Comparison of ENCODE assay signal across 1 cellular context in the genomic region with DNA sequence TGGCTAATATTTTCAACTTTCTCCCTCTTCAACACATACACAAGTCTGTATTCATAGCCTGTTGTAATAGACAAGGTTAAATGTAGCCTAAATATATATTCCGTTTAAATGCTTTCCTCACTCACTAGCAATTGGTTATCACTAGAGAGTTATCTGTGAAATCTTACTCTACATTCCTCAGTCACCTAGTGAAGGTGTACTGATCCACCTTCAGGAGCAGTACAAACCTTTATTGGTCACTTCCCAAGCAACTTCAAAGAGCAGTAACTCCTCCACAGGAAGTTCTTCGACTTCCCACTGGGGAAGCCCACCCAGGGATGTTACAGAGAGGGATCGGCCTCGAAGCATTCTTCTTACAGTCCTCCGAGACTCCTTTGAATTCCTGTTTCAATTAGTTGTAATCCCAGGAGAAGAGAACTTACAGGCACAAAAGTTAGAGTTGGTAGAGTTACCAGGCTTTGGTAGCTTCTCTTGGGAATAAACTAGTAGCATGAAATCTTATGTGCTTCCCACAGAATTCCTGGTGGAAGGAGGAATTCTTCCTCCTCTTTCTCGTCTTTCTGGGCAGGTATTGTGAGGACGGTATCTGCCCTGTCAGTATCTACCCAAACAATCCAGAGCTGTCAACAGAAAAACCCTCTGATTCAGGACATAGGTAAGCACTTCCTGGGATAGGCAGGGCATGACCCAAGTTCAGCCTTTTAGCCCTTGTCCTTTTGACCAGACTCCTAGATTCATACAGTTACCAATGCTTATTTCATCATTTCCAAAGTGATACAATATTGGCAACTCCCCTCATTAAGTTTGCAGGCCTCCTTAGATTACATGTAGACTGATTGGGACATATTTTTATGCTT.
TF ChIP-seq lines count a peak whose summit lies in the region.

A gene (minus strand): TSS at position 603 of the 857 bp plus-strand sequence. CDS start 255 bp downstream, at position 348.

TF ChIP-seq in H1, 55 proteins besides CTCF, POLR2A, EP300 and RAD21:
- TF ChIP-seq GTF2F1 (IDR thresholded peaks at IDR 0.05; ENCODE audit: borderline replicate concordance, low read depth, low read length) (no peak), SUZ12 (IDR thresholded peaks at IDR 0.05; ENCODE audit: low read length) (no peak), RFX5 (IDR thresholded peaks at IDR 0.05; ENCODE audit: borderline replicate concordance, low read depth, low read length) (no peak), RBBP5 (IDR thresholded peaks at IDR 0.05; ENCODE audit: borderline replicate concordance, low read depth, low read length) (no peak), BACH1 (IDR thresholded peaks at IDR 0.05; ENCODE audit: low read length) (no peak), BRCA1 (IDR thresholded peaks at IDR 0.05; ENCODE audit: low read depth, low read length) (no peak), POLR2AphosphoS5 (IDR thresholded peaks at IDR 0.05; ENCODE audit: low read depth, low read length) (no peak), TAF1 (IDR thresholded peaks at IDR 0.05; ENCODE audit: low read depth, low read length) (no peak), CHD2 (IDR thresholded peaks at IDR 0.05; ENCODE audit: low read length) (no peak), CBX8 (IDR thresholded peaks at IDR 0.05; ENCODE audit: borderline replicate concordance, low read depth, low read length) (no peak), NANOG (IDR thresholded peaks at IDR 0.05; ENCODE audit: insufficient read depth, low read depth, low read length, poor library complexity, severe bottlenecking) (no peak), RNF2 (IDR thresholded peaks at IDR 0.05; ENCODE audit: borderline replicate concordance, low read depth, low read length, missing control alignments, poor library complexity, severe bottlenecking) (no peak)
- TF ChIP-seq, protein P1, sequence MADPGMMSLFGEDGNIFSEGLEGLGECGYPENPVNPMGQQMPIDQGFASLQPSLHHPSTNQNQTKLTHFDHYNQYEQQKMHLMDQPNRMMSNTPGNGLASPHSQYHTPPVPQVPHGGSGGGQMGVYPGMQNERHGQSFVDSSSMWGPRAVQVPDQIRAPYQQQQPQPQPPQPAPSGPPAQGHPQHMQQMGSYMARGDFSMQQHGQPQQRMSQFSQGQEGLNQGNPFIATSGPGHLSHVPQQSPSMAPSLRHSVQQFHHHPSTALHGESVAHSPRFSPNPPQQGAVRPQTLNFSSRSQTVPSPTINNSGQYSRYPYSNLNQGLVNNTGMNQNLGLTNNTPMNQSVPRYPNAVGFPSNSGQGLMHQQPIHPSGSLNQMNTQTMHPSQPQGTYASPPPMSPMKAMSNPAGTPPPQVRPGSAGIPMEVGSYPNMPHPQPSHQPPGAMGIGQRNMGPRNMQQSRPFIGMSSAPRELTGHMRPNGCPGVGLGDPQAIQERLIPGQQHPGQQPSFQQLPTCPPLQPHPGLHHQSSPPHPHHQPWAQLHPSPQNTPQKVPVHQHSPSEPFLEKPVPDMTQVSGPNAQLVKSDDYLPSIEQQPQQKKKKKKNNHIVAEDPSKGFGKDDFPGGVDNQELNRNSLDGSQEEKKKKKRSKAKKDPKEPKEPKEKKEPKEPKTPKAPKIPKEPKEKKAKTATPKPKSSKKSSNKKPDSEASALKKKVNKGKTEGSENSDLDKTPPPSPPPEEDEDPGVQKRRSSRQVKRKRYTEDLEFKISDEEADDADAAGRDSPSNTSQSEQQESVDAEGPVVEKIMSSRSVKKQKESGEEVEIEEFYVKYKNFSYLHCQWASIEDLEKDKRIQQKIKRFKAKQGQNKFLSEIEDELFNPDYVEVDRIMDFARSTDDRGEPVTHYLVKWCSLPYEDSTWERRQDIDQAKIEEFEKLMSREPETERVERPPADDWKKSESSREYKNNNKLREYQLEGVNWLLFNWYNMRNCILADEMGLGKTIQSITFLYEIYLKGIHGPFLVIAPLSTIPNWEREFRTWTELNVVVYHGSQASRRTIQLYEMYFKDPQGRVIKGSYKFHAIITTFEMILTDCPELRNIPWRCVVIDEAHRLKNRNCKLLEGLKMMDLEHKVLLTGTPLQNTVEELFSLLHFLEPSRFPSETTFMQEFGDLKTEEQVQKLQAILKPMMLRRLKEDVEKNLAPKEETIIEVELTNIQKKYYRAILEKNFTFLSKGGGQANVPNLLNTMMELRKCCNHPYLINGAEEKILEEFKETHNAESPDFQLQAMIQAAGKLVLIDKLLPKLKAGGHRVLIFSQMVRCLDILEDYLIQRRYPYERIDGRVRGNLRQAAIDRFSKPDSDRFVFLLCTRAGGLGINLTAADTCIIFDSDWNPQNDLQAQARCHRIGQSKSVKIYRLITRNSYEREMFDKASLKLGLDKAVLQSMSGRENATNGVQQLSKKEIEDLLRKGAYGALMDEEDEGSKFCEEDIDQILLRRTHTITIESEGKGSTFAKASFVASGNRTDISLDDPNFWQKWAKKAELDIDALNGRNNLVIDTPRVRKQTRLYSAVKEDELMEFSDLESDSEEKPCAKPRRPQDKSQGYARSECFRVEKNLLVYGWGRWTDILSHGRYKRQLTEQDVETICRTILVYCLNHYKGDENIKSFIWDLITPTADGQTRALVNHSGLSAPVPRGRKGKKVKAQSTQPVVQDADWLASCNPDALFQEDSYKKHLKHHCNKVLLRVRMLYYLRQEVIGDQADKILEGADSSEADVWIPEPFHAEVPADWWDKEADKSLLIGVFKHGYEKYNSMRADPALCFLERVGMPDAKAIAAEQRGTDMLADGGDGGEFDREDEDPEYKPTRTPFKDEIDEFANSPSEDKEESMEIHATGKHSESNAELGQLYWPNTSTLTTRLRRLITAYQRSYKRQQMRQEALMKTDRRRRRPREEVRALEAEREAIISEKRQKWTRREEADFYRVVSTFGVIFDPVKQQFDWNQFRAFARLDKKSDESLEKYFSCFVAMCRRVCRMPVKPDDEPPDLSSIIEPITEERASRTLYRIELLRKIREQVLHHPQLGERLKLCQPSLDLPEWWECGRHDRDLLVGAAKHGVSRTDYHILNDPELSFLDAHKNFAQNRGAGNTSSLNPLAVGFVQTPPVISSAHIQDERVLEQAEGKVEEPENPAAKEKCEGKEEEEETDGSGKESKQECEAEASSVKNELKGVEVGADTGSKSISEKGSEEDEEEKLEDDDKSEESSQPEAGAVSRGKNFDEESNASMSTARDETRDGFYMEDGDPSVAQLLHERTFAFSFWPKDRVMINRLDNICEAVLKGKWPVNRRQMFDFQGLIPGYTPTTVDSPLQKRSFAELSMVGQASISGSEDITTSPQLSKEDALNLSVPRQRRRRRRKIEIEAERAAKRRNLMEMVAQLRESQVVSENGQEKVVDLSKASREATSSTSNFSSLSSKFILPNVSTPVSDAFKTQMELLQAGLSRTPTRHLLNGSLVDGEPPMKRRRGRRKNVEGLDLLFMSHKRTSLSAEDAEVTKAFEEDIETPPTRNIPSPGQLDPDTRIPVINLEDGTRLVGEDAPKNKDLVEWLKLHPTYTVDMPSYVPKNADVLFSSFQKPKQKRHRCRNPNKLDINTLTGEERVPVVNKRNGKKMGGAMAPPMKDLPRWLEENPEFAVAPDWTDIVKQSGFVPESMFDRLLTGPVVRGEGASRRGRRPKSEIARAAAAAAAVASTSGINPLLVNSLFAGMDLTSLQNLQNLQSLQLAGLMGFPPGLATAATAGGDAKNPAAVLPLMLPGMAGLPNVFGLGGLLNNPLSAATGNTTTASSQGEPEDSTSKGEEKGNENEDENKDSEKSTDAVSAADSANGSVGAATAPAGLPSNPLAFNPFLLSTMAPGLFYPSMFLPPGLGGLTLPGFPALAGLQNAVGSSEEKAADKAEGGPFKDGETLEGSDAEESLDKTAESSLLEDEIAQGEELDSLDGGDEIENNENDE (IDR thresholded peaks at IDR 0.05; ENCODE audit: insufficient replicate concordance, low read length), result no peak
- TF ChIP-seq, protein P2, sequence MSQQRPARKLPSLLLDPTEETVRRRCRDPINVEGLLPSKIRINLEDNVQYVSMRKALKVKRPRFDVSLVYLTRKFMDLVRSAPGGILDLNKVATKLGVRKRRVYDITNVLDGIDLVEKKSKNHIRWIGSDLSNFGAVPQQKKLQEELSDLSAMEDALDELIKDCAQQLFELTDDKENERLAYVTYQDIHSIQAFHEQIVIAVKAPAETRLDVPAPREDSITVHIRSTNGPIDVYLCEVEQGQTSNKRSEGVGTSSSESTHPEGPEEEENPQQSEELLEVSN (IDR thresholded peaks at IDR 0.05), result no peak
- TF ChIP-seq, protein P3, sequence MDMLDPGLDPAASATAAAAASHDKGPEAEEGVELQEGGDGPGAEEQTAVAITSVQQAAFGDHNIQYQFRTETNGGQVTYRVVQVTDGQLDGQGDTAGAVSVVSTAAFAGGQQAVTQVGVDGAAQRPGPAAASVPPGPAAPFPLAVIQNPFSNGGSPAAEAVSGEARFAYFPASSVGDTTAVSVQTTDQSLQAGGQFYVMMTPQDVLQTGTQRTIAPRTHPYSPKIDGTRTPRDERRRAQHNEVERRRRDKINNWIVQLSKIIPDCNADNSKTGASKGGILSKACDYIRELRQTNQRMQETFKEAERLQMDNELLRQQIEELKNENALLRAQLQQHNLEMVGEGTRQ (IDR thresholded peaks at IDR 0.05; ENCODE audit: low read length), result no peak
- TF ChIP-seq, protein P4, sequence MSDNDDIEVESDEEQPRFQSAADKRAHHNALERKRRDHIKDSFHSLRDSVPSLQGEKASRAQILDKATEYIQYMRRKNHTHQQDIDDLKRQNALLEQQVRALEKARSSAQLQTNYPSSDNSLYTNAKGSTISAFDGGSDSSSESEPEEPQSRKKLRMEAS (IDR thresholded peaks at IDR 0.05), result no peak
